8 cellular contexts compared by ENCODE assay signal in the genomic region with DNA sequence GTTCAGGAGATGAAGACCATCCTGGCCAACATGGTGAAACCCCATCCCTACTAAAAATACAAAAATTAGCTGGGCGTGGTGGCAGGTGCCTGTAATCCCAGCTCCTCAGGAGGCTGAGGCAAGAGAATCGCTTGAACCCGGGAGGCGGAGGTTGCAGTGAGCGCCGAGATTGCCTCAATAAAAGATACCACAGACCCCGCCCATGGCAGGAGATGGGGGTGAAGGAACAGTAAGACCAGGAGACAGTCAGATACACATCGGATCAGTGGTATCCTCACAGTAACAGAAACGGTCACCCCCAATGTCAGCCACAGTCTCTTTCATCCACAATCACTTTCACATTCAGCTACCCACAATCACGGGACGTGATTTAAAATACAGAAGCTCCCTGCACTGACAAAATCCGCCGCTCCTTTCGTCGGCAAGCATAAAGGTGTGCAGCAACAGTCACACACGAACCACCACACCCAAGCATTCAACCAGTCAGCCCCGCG. TPM values are rescaled to one million over a fixed set of nuclear protein-coding genes. Genes with fewer than 3 reads are reported as not detected.
DNase-seq lines count a peak whose midpoint lies in the region; ATAC-seq and TF ChIP-seq lines count a peak whose summit lies in the region.
"Not testable (repeated sequence)": the region's sequence is repeated elsewhere in the genome, so short reads cannot be mapped to it uniquely, and the experiment has no call there.

No MANE protein-coding gene starts in this region.

- peak; percentile 34 for ATAC-seq in GM21528 (IDR thresholded peaks at IDR 0.05; ENCODE audit: low FRiP score, unreplicated experiment)
- ATAC-seq in HG03196 (IDR thresholded peaks at IDR 0.05; ENCODE audit: unreplicated experiment), result peak; percentile 18

- POLR2A ChIA-PET in PC-9 (lab: Charles Lee; ENCODE audit: unreplicated experiment), result interaction anchor here (0.5 to 1.3 kb wide), 13 partner anchors 97 to 710 kb away, joined by 3 to 11 read pairs (median 4); a partner anchor contains a TSS

- H3K4me1 Mint-ChIP-seq in Calu3 (ENCODE audit: low read depth, unreplicated experiment), result not testable (repeated sequence)
- H3K4me1 Mint-ChIP-seq in stimulated activated naive CD8-positive, alpha-beta T cell treated with anti-CD3 and anti-CD28 coated beads, Interleukin-15, Interleukin-2, amounts not matched to agents 100 ng/mL and 50 ng/mL, for 24 hours (ENCODE audit: low read depth), result peaks cover 18% of the 10 kb centered on the region

- not testable (repeated sequence) for TF ChIP-seq CTCF in Calu3 (IDR thresholded peaks at IDR 0.05; ENCODE audit: unreplicated experiment); PC-9 (conservative IDR thresholded peaks at IDR 0.05); fibroblast of villous mesenchyme (IDR thresholded peaks at IDR 0.05; ENCODE audit: insufficient read depth, low read depth, low read length)

- H3K4me3 ChIP-seq in PC-9 (peak overlapping the region; percentile 85), adipocyte (ENCODE audit: low read length) (peak overlapping the region; percentile 85), fibroblast of villous mesenchyme (ENCODE audit: low read depth, low read length) (peak overlapping the region; percentile 77), muscle layer of colon (ENCODE audit: low read depth in 1 of 2, low read length in 2 of 2) (peak overlapping the region; percentile 52 to 90)

- H3K27me3 ChIP-seq in PC-9 (ENCODE audit: insufficient read depth, low read depth); adipocyte (replicated peaks; ENCODE audit: control insufficient read depth, insufficient read depth, low read length); muscle layer of colon (ENCODE audit: control insufficient read depth in 1 of 2, insufficient read depth in 2 of 2, low read length in 2 of 2): not testable (repeated sequence)

- not testable (repeated sequence) for H3K9me2 ChIP-seq in PC-9 (ENCODE audit: insufficient read depth)

- H3K27ac ChIP-seq in PC-9, result not testable (repeated sequence)
- peak overlapping the region; percentile 86 for H3K27ac ChIP-seq in muscle layer of colon (ENCODE audit: low read depth, low read length)

- H3F3A ChIP-seq in PC-9 (ENCODE audit: insufficient read depth, low read depth), result not testable (repeated sequence)

- BruUV-seq in Calu3 (replicated peaks; lab: Mats Ljungman, UMichigan), result not testable (repeated sequence)
- TSS peak; percentile 92 for BruUV-seq in PC-9 (replicated peaks; lab: Mats Ljungman, UMichigan)

- not testable (repeated sequence) for H3K9me3 ChIP-seq in PC-9 (ENCODE audit: insufficient read depth, low read depth); adipocyte (ENCODE audit: control insufficient read depth, low read length); muscle layer of colon (ENCODE audit: low read length)

- not testable (repeated sequence) for H4K20me1 ChIP-seq in PC-9 (ENCODE audit: insufficient read depth)

- not testable (repeated sequence) for H3K36me3 ChIP-seq in PC-9 (ENCODE audit: low read depth)
- H3K36me3 ChIP-seq in adipocyte (ENCODE audit: control insufficient read depth, insufficient read depth, low read length, severe bottlenecking) (peaks cover 12% of the 10 kb centered on the region), muscle layer of colon (ENCODE audit: insufficient read depth, low read length) (peaks cover 13% of the 10 kb centered on the region)

- CTCF ChIA-PET in Calu3 (lab: Charles Lee) (interaction anchor here (0.5 to 1.4 kb wide), 5 partner anchors 36 to 970 kb away, joined by 3 to 4 read pairs (median 3); a partner anchor contains a TSS), PC-9 (lab: Charles Lee) (interaction anchor here (0.7 kb wide), 1 partner anchor 519 kb away, joined by 16 read pairs; no protein-coding TSS in a partner anchor)

- peak overlapping the region; percentile 88 for H3K9ac ChIP-seq in adipocyte (ENCODE audit: low read length)
- peak overlapping the region; percentile 92 for H3K9ac ChIP-seq in muscle layer of colon (ENCODE audit: low read length)

- intact Hi-C loops in Calu3 (cut with micrococcal nuclease; ENCODE audit: unreplicated experiment), result not testable (repeated sequence)
- intact Hi-C loops in PC-9 (cut with micrococcal nuclease; ENCODE audit: unreplicated experiment), result loop anchor here (2.0 kb wide), 2 partner anchors 54 to 224 kb away; a partner anchor contains a TSS

- H3K36me3 Mint-ChIP-seq in Calu3 (ENCODE audit: insufficient read depth, unreplicated experiment), result peaks cover 17% of the 10 kb centered on the region
- H3K36me3 Mint-ChIP-seq in stimulated activated naive CD8-positive, alpha-beta T cell treated with anti-CD3 and anti-CD28 coated beads, Interleukin-15, Interleukin-2, amounts not matched to agents 100 ng/mL and 50 ng/mL, for 24 hours (ENCODE audit: low read depth), result peaks cover 18% of the 10 kb centered on the region

- not testable (repeated sequence) for H3K4me1 ChIP-seq in PC-9 (replicated peaks; ENCODE audit: insufficient read depth); adipocyte (ENCODE audit: control insufficient read depth, insufficient read depth, low read length); muscle layer of colon (ENCODE audit: insufficient read depth, low read length)

- H3K4me2 ChIP-seq in PC-9, result peak overlapping the region; percentile 92

- not testable (repeated sequence) for H3K79me2 ChIP-seq in PC-9 (ENCODE audit: low read depth)

- peak overlapping the region; percentile 80 for H3K27ac Mint-ChIP-seq in Calu3 (ENCODE audit: unreplicated experiment)
- peak overlapping the region; percentile 98 for H3K27ac Mint-ChIP-seq in stimulated activated naive CD8-positive, alpha-beta T cell treated with anti-CD3 and anti-CD28 coated beads, Interleukin-15, Interleukin-2, amounts not matched to agents 100 ng/mL and 50 ng/mL, for 24 hours

- peak; percentile 10 for DNase-seq in Calu3
- DNase-seq in PC-9; adipocyte (ENCODE audit: low read depth); fibroblast of villous mesenchyme (ENCODE audit: low read depth): not testable (repeated sequence)

- H3K27me3 Mint-ChIP-seq in Calu3 (ENCODE audit: unreplicated experiment); stimulated activated naive CD8-positive, alpha-beta T cell treated with anti-CD3 and anti-CD28 coated beads, Interleukin-15, Interleukin-2, amounts not matched to agents 100 ng/mL and 50 ng/mL, for 24 hours: not testable (repeated sequence)

- H3K4me3 Mint-ChIP-seq in Calu3 (ENCODE audit: low read depth, unreplicated experiment), result peak overlapping the region; percentile 94
- peak overlapping the region; percentile 97 for H3K4me3 Mint-ChIP-seq in stimulated activated naive CD8-positive, alpha-beta T cell treated with anti-CD3 and anti-CD28 coated beads, Interleukin-15, Interleukin-2, amounts not matched to agents 100 ng/mL and 50 ng/mL, for 24 hours

- H2AFZ ChIP-seq in PC-9, result peak overlapping the region; percentile 98

- H3K9me3 Mint-ChIP-seq in Calu3 (ENCODE audit: low read depth, unreplicated experiment), result not testable (repeated sequence)
- H3K9me3 Mint-ChIP-seq in stimulated activated naive CD8-positive, alpha-beta T cell treated with anti-CD3 and anti-CD28 coated beads, Interleukin-15, Interleukin-2, amounts not matched to agents 100 ng/mL and 50 ng/mL, for 24 hours, result peaks cover 22% of the 10 kb centered on the region

RNA-seq across cellular contexts. Expression of a gene that starts 0.5 kb away (rescaled TPM):
- total RNA-seq in Calu3 (2022), result 5.6 and 6.3 TPM in 2 replicates
- 2.9 and 3.2 TPM in 2 replicates for total RNA-seq in PC-9 (2021)
- total RNA-seq in fibroblast of villous mesenchyme, result 3.9 and 5.6 TPM in 2 replicates
